ENCODE assay signal across 14 cellular contexts in genomic region chr2:58865436-58865835, GRCh38.
DNase-seq lines count a peak whose midpoint lies in the region; ATAC-seq and TF ChIP-seq lines count a peak whose summit lies in the region.
"Had no signal": no experiment of that assay in that cellular context is flagged by ENCODE, and none has a peak within 500 bp of the region (broad histone marks: within the 10 kb centered on the region; RNA-seq: fewer than 3 reads in every experiment).

No MANE protein-coding gene starts in this region.

- H2BK120ac ChIP-seq in mesendoderm (ENCODE audit: low read depth, low read length): no peak overlapping the region

- 0 out of 2 replicates have a peak overlapping the region, but pooled peaks have one; percentile 50 for H2AFZ ChIP-seq in OCI-LY3 (ENCODE audit: low read depth, low read length)

- no peak overlapping the region for H4K8ac ChIP-seq in mesendoderm (ENCODE audit: low read depth, low read length)

- TF ChIP-seq POLR2A in testis (IDR thresholded peaks at IDR 0.05): no peak

- no peak overlapping the region for H4K5ac ChIP-seq in mesendoderm (ENCODE audit: low read length)

- H3K36me3 ChIP-seq in OCI-LY3 (replicated peaks; ENCODE audit: low read depth, low read length) (no peaks in the 10 kb centered on the region), testis (ENCODE audit: low read depth, missing control alignments) (no peaks in the 10 kb centered on the region), mesendoderm (ENCODE audit: control insufficient read depth, insufficient read depth, low read length) (no peaks in the 10 kb centered on the region)
- H3K36me3 ChIP-seq: right atrium auricular region, SJSA1, WERI-Rb-1 had no signal

- H3K9ac ChIP-seq in OCI-LY3 (ENCODE audit: low read length) (peak overlapping the region; percentile 24; the same call in 1 of the 2 replicates), mesendoderm (ENCODE audit: low read length) (no peak overlapping the region)

- WGBS in testis, 2 donors: 80 to 95% methylated on average over 1 of the region's 1 CpG
- WGBS in mesendoderm (ENCODE audit: extremely low coverage, insufficient coverage, low lambda C conversion rate): no CpG with 5 or more reads among the region's 1 CpG

- H3K23ac ChIP-seq in mesendoderm (ENCODE audit: low read length): no peak overlapping the region

- H3K56ac ChIP-seq in mesendoderm (ENCODE audit: low read length): no peak overlapping the region

- TF ChIP-seq CTCF in OCI-LY3 (IDR thresholded peaks at IDR 0.05; ENCODE audit: low read depth, low read length): no peak
- TF ChIP-seq CTCF in testis (IDR thresholded peaks at IDR 0.05): no peak

- intact Hi-C loops in testis (cut with DNase I; ENCODE audit: low total_unique reads): no loop called here

- H3K27ac ChIP-seq in OCI-LY3 (ENCODE audit: low read length) (peak overlapping the region; percentile 76), testis (no peak overlapping the region), mesendoderm (ENCODE audit: low read depth, low read length) (no peak overlapping the region)
- H3K27ac ChIP-seq: foreskin keratinocyte, right atrium auricular region, SJSA1, WERI-Rb-1 had no signal

- H3K79me1 ChIP-seq in mesendoderm (ENCODE audit: low read length): no peaks in the 10 kb centered on the region

- H2BK15ac ChIP-seq in mesendoderm (replicated peaks; ENCODE audit: low read depth): no peak overlapping the region

- no peaks in the 10 kb centered on the region for H3K79me2 ChIP-seq in OCI-LY3 (ENCODE audit: low read length)
- no peaks in the 10 kb centered on the region for H3K79me2 ChIP-seq in mesendoderm (ENCODE audit: control insufficient read depth, insufficient read depth, low read length)

- DNase-seq in testis (no peak), mesendoderm (no peak), occipital lobe (lab: John Stamatoyannopoulos, UW) (no peak)
- DNase-seq: C1 segment of cervical spinal cord, foreskin keratinocyte, kidney, NCI-H2029 treated with DMSO at 0.1 percent for 48 hours, WERI-Rb-1 had no signal

- H2BK5ac ChIP-seq in mesendoderm (ENCODE audit: low read length): no peak overlapping the region

- no peaks in the 10 kb centered on the region for H4K20me1 ChIP-seq in OCI-LY3 (ENCODE audit: insufficient read depth, low read length)

- H3K9me3 ChIP-seq in OCI-LY3 (ENCODE audit: insufficient read depth, low read length): no peaks in the 10 kb centered on the region
- no peaks in the 10 kb centered on the region for H3K9me3 ChIP-seq in testis
- H3K9me3 ChIP-seq: right atrium auricular region, SJSA1 had no signal

- H3K27me3 ChIP-seq in OCI-LY3 (ENCODE audit: low read depth, low read length) (no peaks in the 10 kb centered on the region), testis (no peaks in the 10 kb centered on the region), mesendoderm (ENCODE audit: insufficient read depth, low read length, poor library complexity) (no peaks in the 10 kb centered on the region)
- H3K27me3 ChIP-seq: foreskin keratinocyte, right atrium auricular region, SJSA1 had no signal

- ATAC-seq in GM18867 (IDR thresholded peaks at IDR 0.05; ENCODE audit: unreplicated experiment) (peak; percentile 65), GM21381 (IDR thresholded peaks at IDR 0.05; ENCODE audit: unreplicated experiment) (peak; percentile 44), HG02973 (IDR thresholded peaks at IDR 0.05; ENCODE audit: unreplicated experiment) (peak; percentile 62)
- ATAC-seq: foreskin keratinocyte had no signal

- H3K4me2 ChIP-seq in OCI-LY3 (ENCODE audit: low read length): peak overlapping the region; percentile 53
- H3K4me2 ChIP-seq in mesendoderm (ENCODE audit: low read length): no peak overlapping the region

- H3K4ac ChIP-seq in mesendoderm (ENCODE audit: low read depth, low read length): no peak overlapping the region

- no peak overlapping the region for H2AK5ac ChIP-seq in mesendoderm (ENCODE audit: low read length)

- H3K4me1 ChIP-seq in OCI-LY3 (ENCODE audit: low read length) (peaks cover 55% of the 10 kb centered on the region), testis (no peaks in the 10 kb centered on the region), mesendoderm (ENCODE audit: control insufficient read depth, low read depth, low read length) (peaks cover 7% of the 10 kb centered on the region)
- H3K4me1 ChIP-seq: foreskin keratinocyte, right atrium auricular region, SJSA1 had no signal

- H3K4me3 ChIP-seq in OCI-LY3 (ENCODE audit: low read length) (peak overlapping the region; percentile 9), testis (no peak overlapping the region), mesendoderm (ENCODE audit: low read length) (no peak overlapping the region)
- H3K4me3 ChIP-seq: right atrium auricular region, SJSA1 had no signal

- no peak overlapping the region for H3K18ac ChIP-seq in mesendoderm (ENCODE audit: low read length)
